27 cellular contexts compared by ENCODE assay signal in the genomic region with DNA sequence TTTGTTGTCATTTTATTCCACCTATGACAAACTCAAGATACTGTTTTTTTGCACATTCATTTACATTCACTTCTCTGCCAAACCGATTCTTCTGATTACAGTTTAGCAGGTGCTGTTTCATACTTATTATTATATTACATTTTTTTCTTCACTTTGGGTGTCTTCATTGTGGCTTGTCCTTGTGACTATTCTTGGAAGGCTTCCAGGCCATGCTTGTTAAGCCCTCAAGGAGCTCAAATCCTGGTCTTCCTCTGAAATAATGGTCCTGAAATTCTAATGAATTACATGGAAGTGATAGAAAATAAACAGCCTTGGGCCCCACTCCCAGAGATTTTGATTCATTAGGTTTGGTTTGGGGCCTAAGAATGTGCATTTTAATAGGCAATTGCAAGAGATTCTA. TPM values are rescaled to one million over a fixed set of nuclear protein-coding genes. Genes with fewer than 3 reads are reported as not detected.
"Had no signal": no experiment of that assay in that cellular context is flagged by ENCODE, and none has a peak within 500 bp of the region (broad histone marks: within the 10 kb centered on the region; RNA-seq: fewer than 3 reads in every experiment).

No MANE protein-coding gene starts in this region.

- DNase-seq: KBM-7; MG63; NCI-H1092; NCI-H1105 treated with DMSO at 0.1 percent for 48 hours; NCI-H1417 treated with DMSO at 0.1 percent for 48 hours; NCI-H146; NCI-H1694 treated with DMSO at 0.1 percent for 48 hours; NCI-H1930; NCI-H2081; NCI-H2107; NCI-H226; NCI-H446; NCI-H510A; NCI-H524 treated with DMSO at 0.1 percent for 48 hours; NCI-H69; NCI-H774; NK-92 treated with Interleukin-12 subunit alpha and Interleukin-12 subunit beta, amount 100 ng/mL, for 24 hours; Right ventricle myocardium superior; RPMI8226; SIG-M5; SK-N-SH; SW 1271; T-cell had no signal

- H3K9me2 ChIP-seq: SK-N-SH had no signal

- H3K9ac ChIP-seq: SK-N-SH had no signal

- ATAC-seq: T-cell had no signal

- H3K36me3 Mint-ChIP-seq: T-cell had no signal

- H3K4me2 ChIP-seq: SK-N-SH had no signal

- H3K9me3 ChIP-seq: MG63, SK-N-SH had no signal

- H3K4me3 ChIP-seq: MG63 had no signal

- H3K27ac Mint-ChIP-seq: T-cell had no signal

- H3K27me3 ChIP-seq: MG63 had no signal

- H3K4me3 Mint-ChIP-seq: T-cell had no signal

- H3K36me3 ChIP-seq: MG63 had no signal

- H3K27ac ChIP-seq: HL-60 had no signal

- H3K9me3 Mint-ChIP-seq: T-cell had no signal

RNA-seq across cellular contexts. Expression of gene KRTAP2-4, which starts 1.4 kb away (rescaled TPM):
- total RNA-seq: LHCN-M2, OCI-LY7, Right ventricle myocardium superior, SK-MEL-5, T-cell had no signal
- polyA plus RNA-seq: SK-N-SH had no signal

RNA-seq across cellular contexts. Expression of gene KRTAP2-3, which starts 4.4 kb away (rescaled TPM):
- total RNA-seq: OCI-LY7, Right ventricle myocardium superior, SK-MEL-5, T-cell had no signal

RNA-seq across cellular contexts. Expression of gene KRTAP2-2, which starts 9.3 kb away (rescaled TPM):
- total RNA-seq: LHCN-M2, OCI-LY7, Right ventricle myocardium superior, SK-MEL-5, T-cell had no signal
- polyA plus RNA-seq: SK-N-SH had no signal

RNA-seq across cellular contexts. Expression of gene KRTAP2-1, which starts 17.2 kb away (rescaled TPM):
- total RNA-seq: LHCN-M2, OCI-LY7, Right ventricle myocardium superior, SK-MEL-5, T-cell had no signal
- polyA plus RNA-seq: SK-N-SH had no signal

RNA-seq across cellular contexts. Expression of gene KRTAP4-7, which starts 19.6 kb away (rescaled TPM):
- total RNA-seq: LHCN-M2, OCI-LY7, Right ventricle myocardium superior, SK-MEL-5, T-cell had no signal
- polyA plus RNA-seq: SK-N-SH had no signal
